In genomic region chrX:133369065-133369464, GRCh38 we compare ENCODE assay signal across 26 cellular contexts. TPM values are rescaled to one million over a fixed set of nuclear protein-coding genes. Genes with fewer than 3 reads are reported as not detected.
"Had no signal": no experiment of that assay in that cellular context is flagged by ENCODE, and none has a peak within 500 bp of the region (broad histone marks: within the 10 kb centered on the region; RNA-seq: fewer than 3 reads in every experiment).

No MANE protein-coding gene starts in this region.

- H3K9me3 ChIP-seq: left ventricle myocardium inferior, testis, vagina had no signal

- ATAC-seq: activated CD4-positive, CD25-positive, alpha-beta regulatory T cell treated with anti-CD3 and anti-CD28 coated beads, Interleukin-2, amount 50 U/mL, for 24 hours; activated naive CD8-positive, alpha-beta T cell treated with anti-CD3 and anti-CD28 coated beads, Interleukin-2, amount 50 U/mL, for 24 hours; esophagus mucosa; naive thymus-derived CD8-positive, alpha-beta T cell; stimulated activated naive B cell treated with anti-CD40 and anti-IgM and Interleukin-4, amounts not matched to agents 10 μg/mL and 1 μg/mL and 100 μg/mL, for 72 hours had no signal

- H3K27ac ChIP-seq: brain microvascular endothelial cell, left ventricle myocardium inferior, testis, vagina, VCaP had no signal

- H3K36me3 ChIP-seq: brain microvascular endothelial cell, left ventricle myocardium inferior, vagina had no signal

- H3K27me3 ChIP-seq: brain microvascular endothelial cell, testis, vagina had no signal

- H3K4me3 ChIP-seq: left ventricle myocardium inferior, testis, vagina had no signal

- DNase-seq: activated CD4-positive, alpha-beta memory T cell treated with anti-CD3 and anti-CD28 coated beads, Interleukin-2, amount 10 ng/mL, durations not matched to agents 7 days and 5 days; activated CD4-positive, alpha-beta T cell treated with anti-CD3 and anti-CD28 coated beads, Interleukin-2, amount 10 ng/mL, durations not matched to agents 24 days and 14 days; activated effector memory CD4-positive, alpha-beta T cell treated with anti-CD3 and anti-CD28 coated beads, Interleukin-2, amount 50 U/mL, for 16 hours; activated naive CD4-positive, alpha-beta T cell treated with anti-CD3 and anti-CD28 coated beads, Interleukin-2, amount 10 ng/mL, durations not matched to agents 7 days and 5 days; activated naive CD8-positive, alpha-beta T cell treated with anti-CD3 and anti-CD28 coated beads, Interleukin-2, amount 50 U/mL, for 24 hours; aorta; brain microvascular endothelial cell; caudate nucleus; dermis blood vessel endothelial cell; effector CD8-positive, alpha-beta T cell; glutamatergic neuron; hippocampal formation; left ventricle myocardium inferior; naive thymus-derived CD8-positive, alpha-beta T cell; retina; stimulated activated CD4-positive, alpha-beta T cell treated with anti-CD3 and anti-CD28 coated beads, Interleukin-2, amount 100 ng/mL, for 48 hours; stimulated activated CD8-positive, alpha-beta memory T cell treated with anti-CD3 and anti-CD28 coated beads, Interleukin-4, amount 100 ng/mL, for 48 hours; stimulated activated naive B cell treated with anti-CD40 and anti-IgM and Interleukin-4, amounts not matched to agents 10 μg/mL and 1 μg/mL and 100 μg/mL, for 72 hours; T-helper 9 cell; testis had no signal

- H3K4me1 ChIP-seq: left ventricle myocardium inferior, vagina had no signal

- FAIRE-seq: endothelial cell of umbilical vein, frontal cortex had no signal

RNA-seq across cellular contexts. Expression of gene GPC4, which starts 46.2 kb away (rescaled TPM):
- total RNA-seq: activated CD4-positive, alpha-beta memory T cell treated with anti-CD3 and anti-CD28 coated beads, Interleukin-2, amount 10 ng/mL, durations not matched to agents 7 days and 5 days; naive thymus-derived CD8-positive, alpha-beta T cell had no signal
- polyA plus RNA-seq: endothelial cell of umbilical vein; naive thymus-derived CD8-positive, alpha-beta T cell had no signal
